In the genomic region with DNA sequence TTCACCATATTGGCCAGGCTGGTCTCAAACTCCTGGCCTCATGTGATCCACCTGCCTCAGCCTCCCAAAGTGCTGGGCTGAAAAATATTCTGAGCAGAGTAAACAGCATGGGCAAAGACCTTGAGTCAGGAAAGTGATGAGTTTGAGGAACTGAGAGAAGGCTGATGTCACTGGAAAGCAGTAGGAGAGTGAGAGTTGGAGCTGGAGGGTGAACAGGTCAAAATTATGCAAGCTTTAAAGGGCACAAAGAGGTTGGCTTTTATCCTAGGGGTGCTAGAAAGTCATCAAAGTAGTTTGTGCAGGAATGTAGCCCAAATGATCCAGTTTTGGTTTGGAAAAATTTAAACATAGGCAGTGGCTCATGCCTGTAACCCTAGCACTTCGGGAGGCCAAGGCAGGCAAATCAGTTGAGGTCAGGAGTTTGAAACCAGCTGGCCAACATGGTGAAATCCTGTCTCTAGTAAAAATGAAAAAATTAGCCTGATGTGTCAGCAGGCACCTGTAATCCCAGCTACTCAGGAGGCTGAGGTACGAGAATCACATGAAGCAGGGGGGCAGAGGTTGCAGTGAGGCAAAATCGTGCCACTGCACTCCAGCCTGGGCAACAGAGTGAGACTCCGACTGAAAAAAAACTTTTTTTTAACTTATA, we compare ENCODE assay signal across 1 cellular context.
TF ChIP-seq lines count a peak whose summit lies in the region.

No MANE protein-coding gene starts in this region.

TF ChIP-seq in GM12878, 131 proteins besides CTCF, POLR2A, EP300 and RAD21 (continued from another document and continues in another):
- TF ChIP-seq, protein P1, sequence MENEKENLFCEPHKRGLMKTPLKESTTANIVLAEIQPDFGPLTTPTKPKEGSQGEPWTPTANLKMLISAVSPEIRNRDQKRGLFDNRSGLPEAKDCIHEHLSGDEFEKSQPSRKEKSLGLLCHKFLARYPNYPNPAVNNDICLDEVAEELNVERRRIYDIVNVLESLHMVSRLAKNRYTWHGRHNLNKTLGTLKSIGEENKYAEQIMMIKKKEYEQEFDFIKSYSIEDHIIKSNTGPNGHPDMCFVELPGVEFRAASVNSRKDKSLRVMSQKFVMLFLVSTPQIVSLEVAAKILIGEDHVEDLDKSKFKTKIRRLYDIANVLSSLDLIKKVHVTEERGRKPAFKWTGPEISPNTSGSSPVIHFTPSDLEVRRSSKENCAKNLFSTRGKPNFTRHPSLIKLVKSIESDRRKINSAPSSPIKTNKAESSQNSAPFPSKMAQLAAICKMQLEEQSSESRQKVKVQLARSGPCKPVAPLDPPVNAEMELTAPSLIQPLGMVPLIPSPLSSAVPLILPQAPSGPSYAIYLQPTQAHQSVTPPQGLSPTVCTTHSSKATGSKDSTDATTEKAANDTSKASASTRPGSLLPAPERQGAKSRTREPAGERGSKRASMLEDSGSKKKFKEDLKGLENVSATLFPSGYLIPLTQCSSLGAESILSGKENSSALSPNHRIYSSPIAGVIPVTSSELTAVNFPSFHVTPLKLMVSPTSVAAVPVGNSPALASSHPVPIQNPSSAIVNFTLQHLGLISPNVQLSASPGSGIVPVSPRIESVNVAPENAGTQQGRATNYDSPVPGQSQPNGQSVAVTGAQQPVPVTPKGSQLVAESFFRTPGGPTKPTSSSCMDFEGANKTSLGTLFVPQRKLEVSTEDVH (IDR thresholded peaks at IDR 0.05; ENCODE audit: low read depth, partially characterized antibody) = no peak
- TF ChIP-seq TAF1 (IDR thresholded peaks at IDR 0.05; ENCODE audit: borderline replicate concordance, low read depth, low read length) (no peak), FOS (IDR thresholded peaks at IDR 0.05; ENCODE audit: borderline replicate concordance, extremely low read depth, insufficient read length) (no peak), MEF2A (IDR thresholded peaks at IDR 0.05; ENCODE audit: insufficient read depth, low read depth, low read length) (0 out of 2 replicates have a peak, but pooled peaks have one; percentile 43), NRF1 (conservative IDR thresholded peaks at IDR 0.05; ENCODE audit: low read depth, low read length) (no peak), EZH2 (IDR thresholded peaks at IDR 0.05; ENCODE audit: borderline replicate concordance, control insufficient read depth, low read depth, low read length) (no peak), MEF2B (IDR thresholded peaks at IDR 0.05; ENCODE audit: partially characterized antibody, poor library complexity, severe bottlenecking) (peak; percentile 13), IRF4 (IDR thresholded peaks at IDR 0.05; ENCODE audit: low read depth, low read length) (peak; percentile 96), NFXL1 (IDR thresholded peaks at IDR 0.05; ENCODE audit: borderline replicate concordance) (no peak), CBX5 (IDR thresholded peaks at IDR 0.05; ENCODE audit: low read depth) (no peak), SIX5 (IDR thresholded peaks at IDR 0.05; ENCODE audit: low read depth, low read length, severe bottlenecking) (no peak), MTA2 (IDR thresholded peaks at IDR 0.05; ENCODE audit: low read depth) (peak; percentile 80), ZNF622 (IDR thresholded peaks at IDR 0.05) (no peak), SREBF1 (IDR thresholded peaks at IDR 0.05; ENCODE audit: low read length) (no peak), POU2F2 (IDR thresholded peaks at IDR 0.05; ENCODE audit: borderline replicate concordance, low read depth, low read length) (peak; percentile 24; the same call in 1 of the 3 replicates), LARP7 (IDR thresholded peaks at IDR 0.05) (no peak), SPI1 (IDR thresholded peaks at IDR 0.05; ENCODE audit: borderline replicate concordance, insufficient read depth, low read depth, low read length) (peak; percentile 96), CHD4 (IDR thresholded peaks at IDR 0.05) (0 out of 2 replicates have a peak, but pooled peaks have one; percentile 58), IKZF2 (IDR thresholded peaks at IDR 0.05) (peak; percentile 98 to 99), NR2C1 (IDR thresholded peaks at IDR 0.05) (no peak), HDAC2 (IDR thresholded peaks at IDR 0.05) (no peak), ESRRA (IDR thresholded peaks at IDR 0.05; ENCODE audit: low read length) (no peak), TBL1XR1 (IDR thresholded peaks at IDR 0.05; ENCODE audit: low read depth, low read length) (0 out of 2 replicates have a peak, but pooled peaks have one; percentile 62), RUNX3 (IDR thresholded peaks at IDR 0.05; ENCODE audit: low read length) (peak; percentile 53), HCFC1 (IDR thresholded peaks at IDR 0.05; ENCODE audit: low read length) (no peak), YBX1 (IDR thresholded peaks at IDR 0.05) (no peak), PAX5 (IDR thresholded peaks at IDR 0.05; ENCODE audit: borderline replicate concordance, low read depth, low read length) (peak; percentile 58; the same call in 1 of the 2 replicates), MYC (IDR thresholded peaks at IDR 0.05; ENCODE audit: insufficient read depth, insufficient read length, insufficient replicate concordance, low read length, severe bottlenecking) (no peak)
- TF ChIP-seq, protein P2, sequence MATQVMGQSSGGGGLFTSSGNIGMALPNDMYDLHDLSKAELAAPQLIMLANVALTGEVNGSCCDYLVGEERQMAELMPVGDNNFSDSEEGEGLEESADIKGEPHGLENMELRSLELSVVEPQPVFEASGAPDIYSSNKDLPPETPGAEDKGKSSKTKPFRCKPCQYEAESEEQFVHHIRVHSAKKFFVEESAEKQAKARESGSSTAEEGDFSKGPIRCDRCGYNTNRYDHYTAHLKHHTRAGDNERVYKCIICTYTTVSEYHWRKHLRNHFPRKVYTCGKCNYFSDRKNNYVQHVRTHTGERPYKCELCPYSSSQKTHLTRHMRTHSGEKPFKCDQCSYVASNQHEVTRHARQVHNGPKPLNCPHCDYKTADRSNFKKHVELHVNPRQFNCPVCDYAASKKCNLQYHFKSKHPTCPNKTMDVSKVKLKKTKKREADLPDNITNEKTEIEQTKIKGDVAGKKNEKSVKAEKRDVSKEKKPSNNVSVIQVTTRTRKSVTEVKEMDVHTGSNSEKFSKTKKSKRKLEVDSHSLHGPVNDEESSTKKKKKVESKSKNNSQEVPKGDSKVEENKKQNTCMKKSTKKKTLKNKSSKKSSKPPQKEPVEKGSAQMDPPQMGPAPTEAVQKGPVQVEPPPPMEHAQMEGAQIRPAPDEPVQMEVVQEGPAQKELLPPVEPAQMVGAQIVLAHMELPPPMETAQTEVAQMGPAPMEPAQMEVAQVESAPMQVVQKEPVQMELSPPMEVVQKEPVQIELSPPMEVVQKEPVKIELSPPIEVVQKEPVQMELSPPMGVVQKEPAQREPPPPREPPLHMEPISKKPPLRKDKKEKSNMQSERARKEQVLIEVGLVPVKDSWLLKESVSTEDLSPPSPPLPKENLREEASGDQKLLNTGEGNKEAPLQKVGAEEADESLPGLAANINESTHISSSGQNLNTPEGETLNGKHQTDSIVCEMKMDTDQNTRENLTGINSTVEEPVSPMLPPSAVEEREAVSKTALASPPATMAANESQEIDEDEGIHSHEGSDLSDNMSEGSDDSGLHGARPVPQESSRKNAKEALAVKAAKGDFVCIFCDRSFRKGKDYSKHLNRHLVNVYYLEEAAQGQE (IDR thresholded peaks at IDR 0.05; ENCODE audit: low read depth, low read length) = no peak
- TF ChIP-seq, protein P3, sequence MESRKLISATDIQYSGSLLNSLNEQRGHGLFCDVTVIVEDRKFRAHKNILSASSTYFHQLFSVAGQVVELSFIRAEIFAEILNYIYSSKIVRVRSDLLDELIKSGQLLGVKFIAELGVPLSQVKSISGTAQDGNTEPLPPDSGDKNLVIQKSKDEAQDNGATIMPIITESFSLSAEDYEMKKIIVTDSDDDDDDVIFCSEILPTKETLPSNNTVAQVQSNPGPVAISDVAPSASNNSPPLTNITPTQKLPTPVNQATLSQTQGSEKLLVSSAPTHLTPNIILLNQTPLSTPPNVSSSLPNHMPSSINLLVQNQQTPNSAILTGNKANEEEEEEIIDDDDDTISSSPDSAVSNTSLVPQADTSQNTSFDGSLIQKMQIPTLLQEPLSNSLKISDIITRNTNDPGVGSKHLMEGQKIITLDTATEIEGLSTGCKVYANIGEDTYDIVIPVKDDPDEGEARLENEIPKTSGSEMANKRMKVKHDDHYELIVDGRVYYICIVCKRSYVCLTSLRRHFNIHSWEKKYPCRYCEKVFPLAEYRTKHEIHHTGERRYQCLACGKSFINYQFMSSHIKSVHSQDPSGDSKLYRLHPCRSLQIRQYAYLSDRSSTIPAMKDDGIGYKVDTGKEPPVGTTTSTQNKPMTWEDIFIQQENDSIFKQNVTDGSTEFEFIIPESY (IDR thresholded peaks at IDR 0.05) = no peak
- TF ChIP-seq, protein P4, sequence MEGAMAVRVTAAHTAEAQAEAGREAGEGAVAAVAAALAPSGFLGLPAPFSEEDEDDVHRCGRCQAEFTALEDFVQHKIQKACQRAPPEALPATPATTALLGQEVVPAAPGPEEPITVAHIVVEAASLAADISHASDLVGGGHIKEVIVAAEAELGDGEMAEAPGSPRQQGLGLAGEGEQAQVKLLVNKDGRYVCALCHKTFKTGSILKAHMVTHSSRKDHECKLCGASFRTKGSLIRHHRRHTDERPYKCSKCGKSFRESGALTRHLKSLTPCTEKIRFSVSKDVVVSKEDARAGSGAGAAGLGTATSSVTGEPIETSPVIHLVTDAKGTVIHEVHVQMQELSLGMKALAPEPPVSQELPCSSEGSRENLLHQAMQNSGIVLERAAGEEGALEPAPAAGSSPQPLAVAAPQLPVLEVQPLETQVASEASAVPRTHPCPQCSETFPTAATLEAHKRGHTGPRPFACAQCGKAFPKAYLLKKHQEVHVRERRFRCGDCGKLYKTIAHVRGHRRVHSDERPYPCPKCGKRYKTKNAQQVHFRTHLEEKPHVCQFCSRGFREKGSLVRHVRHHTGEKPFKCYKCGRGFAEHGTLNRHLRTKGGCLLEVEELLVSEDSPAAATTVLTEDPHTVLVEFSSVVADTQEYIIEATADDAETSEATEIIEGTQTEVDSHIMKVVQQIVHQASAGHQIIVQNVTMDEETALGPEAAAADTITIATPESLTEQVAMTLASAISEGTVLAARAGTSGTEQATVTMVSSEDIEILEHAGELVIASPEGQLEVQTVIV (IDR thresholded peaks at IDR 0.05; ENCODE audit: borderline replicate concordance, partially characterized antibody) = no peak
- TF ChIP-seq, protein P5, sequence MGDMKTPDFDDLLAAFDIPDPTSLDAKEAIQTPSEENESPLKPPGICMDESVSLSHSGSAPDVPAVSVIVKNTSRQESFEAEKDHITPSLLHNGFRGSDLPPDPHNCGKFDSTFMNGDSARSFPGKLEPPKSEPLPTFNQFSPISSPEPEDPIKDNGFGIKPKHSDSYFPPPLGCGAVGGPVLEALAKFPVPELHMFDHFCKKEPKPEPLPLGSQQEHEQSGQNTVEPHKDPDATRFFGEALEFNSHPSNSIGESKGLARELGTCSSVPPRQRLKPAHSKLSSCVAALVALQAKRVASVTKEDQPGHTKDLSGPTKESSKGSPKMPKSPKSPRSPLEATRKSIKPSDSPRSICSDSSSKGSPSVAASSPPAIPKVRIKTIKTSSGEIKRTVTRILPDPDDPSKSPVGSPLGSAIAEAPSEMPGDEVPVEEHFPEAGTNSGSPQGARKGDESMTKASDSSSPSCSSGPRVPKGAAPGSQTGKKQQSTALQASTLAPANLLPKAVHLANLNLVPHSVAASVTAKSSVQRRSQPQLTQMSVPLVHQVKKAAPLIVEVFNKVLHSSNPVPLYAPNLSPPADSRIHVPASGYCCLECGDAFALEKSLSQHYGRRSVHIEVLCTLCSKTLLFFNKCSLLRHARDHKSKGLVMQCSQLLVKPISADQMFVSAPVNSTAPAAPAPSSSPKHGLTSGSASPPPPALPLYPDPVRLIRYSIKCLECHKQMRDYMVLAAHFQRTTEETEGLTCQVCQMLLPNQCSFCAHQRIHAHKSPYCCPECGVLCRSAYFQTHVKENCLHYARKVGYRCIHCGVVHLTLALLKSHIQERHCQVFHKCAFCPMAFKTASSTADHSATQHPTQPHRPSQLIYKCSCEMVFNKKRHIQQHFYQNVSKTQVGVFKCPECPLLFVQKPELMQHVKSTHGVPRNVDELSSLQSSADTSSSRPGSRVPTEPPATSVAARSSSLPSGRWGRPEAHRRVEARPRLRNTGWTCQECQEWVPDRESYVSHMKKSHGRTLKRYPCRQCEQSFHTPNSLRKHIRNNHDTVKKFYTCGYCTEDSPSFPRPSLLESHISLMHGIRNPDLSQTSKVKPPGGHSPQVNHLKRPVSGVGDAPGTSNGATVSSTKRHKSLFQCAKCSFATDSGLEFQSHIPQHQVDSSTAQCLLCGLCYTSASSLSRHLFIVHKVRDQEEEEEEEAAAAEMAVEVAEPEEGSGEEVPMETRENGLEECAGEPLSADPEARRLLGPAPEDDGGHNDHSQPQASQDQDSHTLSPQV (IDR thresholded peaks at IDR 0.05) = no peak
- TF ChIP-seq, protein P6, sequence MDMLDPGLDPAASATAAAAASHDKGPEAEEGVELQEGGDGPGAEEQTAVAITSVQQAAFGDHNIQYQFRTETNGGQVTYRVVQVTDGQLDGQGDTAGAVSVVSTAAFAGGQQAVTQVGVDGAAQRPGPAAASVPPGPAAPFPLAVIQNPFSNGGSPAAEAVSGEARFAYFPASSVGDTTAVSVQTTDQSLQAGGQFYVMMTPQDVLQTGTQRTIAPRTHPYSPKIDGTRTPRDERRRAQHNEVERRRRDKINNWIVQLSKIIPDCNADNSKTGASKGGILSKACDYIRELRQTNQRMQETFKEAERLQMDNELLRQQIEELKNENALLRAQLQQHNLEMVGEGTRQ (IDR thresholded peaks at IDR 0.05; ENCODE audit: borderline replicate concordance, low read depth, low read length) = no peak
- TF ChIP-seq, protein P7, sequence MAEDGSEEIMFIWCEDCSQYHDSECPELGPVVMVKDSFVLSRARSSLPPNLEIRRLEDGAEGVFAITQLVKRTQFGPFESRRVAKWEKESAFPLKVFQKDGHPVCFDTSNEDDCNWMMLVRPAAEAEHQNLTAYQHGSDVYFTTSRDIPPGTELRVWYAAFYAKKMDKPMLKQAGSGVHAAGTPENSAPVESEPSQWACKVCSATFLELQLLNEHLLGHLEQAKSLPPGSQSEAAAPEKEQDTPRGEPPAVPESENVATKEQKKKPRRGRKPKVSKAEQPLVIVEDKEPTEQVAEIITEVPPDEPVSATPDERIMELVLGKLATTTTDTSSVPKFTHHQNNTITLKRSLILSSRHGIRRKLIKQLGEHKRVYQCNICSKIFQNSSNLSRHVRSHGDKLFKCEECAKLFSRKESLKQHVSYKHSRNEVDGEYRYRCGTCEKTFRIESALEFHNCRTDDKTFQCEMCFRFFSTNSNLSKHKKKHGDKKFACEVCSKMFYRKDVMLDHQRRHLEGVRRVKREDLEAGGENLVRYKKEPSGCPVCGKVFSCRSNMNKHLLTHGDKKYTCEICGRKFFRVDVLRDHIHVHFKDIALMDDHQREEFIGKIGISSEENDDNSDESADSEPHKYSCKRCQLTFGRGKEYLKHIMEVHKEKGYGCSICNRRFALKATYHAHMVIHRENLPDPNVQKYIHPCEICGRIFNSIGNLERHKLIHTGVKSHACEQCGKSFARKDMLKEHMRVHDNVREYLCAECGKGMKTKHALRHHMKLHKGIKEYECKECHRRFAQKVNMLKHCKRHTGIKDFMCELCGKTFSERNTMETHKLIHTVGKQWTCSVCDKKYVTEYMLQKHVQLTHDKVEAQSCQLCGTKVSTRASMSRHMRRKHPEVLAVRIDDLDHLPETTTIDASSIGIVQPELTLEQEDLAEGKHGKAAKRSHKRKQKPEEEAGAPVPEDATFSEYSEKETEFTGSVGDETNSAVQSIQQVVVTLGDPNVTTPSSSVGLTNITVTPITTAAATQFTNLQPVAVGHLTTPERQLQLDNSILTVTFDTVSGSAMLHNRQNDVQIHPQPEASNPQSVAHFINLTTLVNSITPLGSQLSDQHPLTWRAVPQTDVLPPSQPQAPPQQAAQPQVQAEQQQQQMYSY (CRISPR knock-in tag; IDR thresholded peaks at IDR 0.05) = no peak
